ENCODE assay signal across 10 cellular contexts in genomic region chr15:85750319-85750806, GRCh38. TPM values are rescaled to one million over a fixed set of nuclear protein-coding genes. Genes with fewer than 3 reads are reported as not detected.
DNase-seq lines count a peak whose midpoint lies in the region; ATAC-seq and TF ChIP-seq lines count a peak whose summit lies in the region.
"Had no signal": no experiment of that assay in that cellular context is flagged by ENCODE, and none has a peak within 500 bp of the region (broad histone marks: within the 10 kb centered on the region; RNA-seq: fewer than 3 reads in every experiment).

No MANE protein-coding gene starts in this region.

- H3K4me3 Mint-ChIP-seq in stimulated activated effector memory CD8-positive, alpha-beta T cell treated with anti-CD3 and anti-CD28 coated beads, Interleukin-12 subunit alpha, Interleukin-12 subunit beta, amount 100 ng/mL, for 72 hours: no peak overlapping the region

- H3K27ac Mint-ChIP-seq in stimulated activated effector memory CD8-positive, alpha-beta T cell treated with anti-CD3 and anti-CD28 coated beads, Interleukin-12 subunit alpha, Interleukin-12 subunit beta, amount 100 ng/mL, for 72 hours: peak overlapping the region; percentile 86

- H3K9me3 Mint-ChIP-seq in stimulated activated effector memory CD8-positive, alpha-beta T cell treated with anti-CD3 and anti-CD28 coated beads, Interleukin-12 subunit alpha, Interleukin-12 subunit beta, amount 100 ng/mL, for 72 hours: no peaks in the 10 kb centered on the region

- H3K4me1 Mint-ChIP-seq in stimulated activated effector memory CD8-positive, alpha-beta T cell treated with anti-CD3 and anti-CD28 coated beads, Interleukin-12 subunit alpha, Interleukin-12 subunit beta, amount 100 ng/mL, for 72 hours: peaks cover 19% of the 10 kb centered on the region

- peaks cover 46% of the 10 kb centered on the region for H3K36me3 Mint-ChIP-seq in stimulated activated effector memory CD8-positive, alpha-beta T cell treated with anti-CD3 and anti-CD28 coated beads, Interleukin-12 subunit alpha, Interleukin-12 subunit beta, amount 100 ng/mL, for 72 hours

- DNase-seq in NCI-H446 (lab: John Stamatoyannopoulos, UW): peak; percentile 38 to 57
- peak; percentile 57 for DNase-seq in choroid plexus epithelial cell (ENCODE audit: low read depth)
- DNase-seq in left kidney (ENCODE audit: low read depth, low spot score): peak; percentile 80
- DNase-seq in stimulated activated effector memory CD8-positive, alpha-beta T cell treated with anti-CD3 and anti-CD28 coated beads, Interleukin-12 subunit alpha, Interleukin-12 subunit beta, amount 100 ng/mL, for 72 hours (ENCODE audit: low spot score in 2 of 2): no peak
- no peak for DNase-seq in NCI-H748 (lab: John Stamatoyannopoulos, UW; ENCODE audit: unreplicated experiment)
- no peak for DNase-seq in 8988T
- no peak for DNase-seq in dermis blood vessel endothelial cell
- DNase-seq: islet precursor cell, NCI-H345 had no signal

- no peak for TF ChIP-seq CTCF in choroid plexus epithelial cell (conservative IDR thresholded peaks at IDR 0.05; ENCODE audit: low read depth, low read length)

- H3K4me3 ChIP-seq in choroid plexus epithelial cell (ENCODE audit: low read depth, low read length): no peak overlapping the region

- no peak for ATAC-seq in stimulated activated effector memory CD8-positive, alpha-beta T cell treated with anti-CD3 and anti-CD28 coated beads, Interleukin-12 subunit alpha, Interleukin-12 subunit beta, amount 100 ng/mL, for 72 hours
- no peak for ATAC-seq in HG02938 (IDR thresholded peaks at IDR 0.05; ENCODE audit: unreplicated experiment)

RNA-seq across cellular contexts. Expression of gene KLHL25, which starts 44.4 kb away (rescaled TPM):
- 5.4 and 7.9 TPM in 2 replicates for total RNA-seq in dermis blood vessel endothelial cell

Comparison
In these comparisons a context has a peak if more than half of its experiments do, and no peak if none do; other contexts are left out.
1. DNase-seq: peak in NCI-H446 (2 of 2), choroid plexus epithelial cell (single experiment) and left kidney (single experiment); none in stimulated activated effector memory CD8-positive, alpha-beta T cell treated with anti-CD3 and anti-CD28 coated beads, Interleukin-12 subunit alpha, Interleukin-12 subunit beta, amount 100 ng/mL, for 72 hours (0 of 2), NCI-H748 (single experiment), 8988T (single experiment) and dermis blood vessel endothelial cell (single experiment).